16 cellular contexts compared by ENCODE assay signal in the genomic region with DNA sequence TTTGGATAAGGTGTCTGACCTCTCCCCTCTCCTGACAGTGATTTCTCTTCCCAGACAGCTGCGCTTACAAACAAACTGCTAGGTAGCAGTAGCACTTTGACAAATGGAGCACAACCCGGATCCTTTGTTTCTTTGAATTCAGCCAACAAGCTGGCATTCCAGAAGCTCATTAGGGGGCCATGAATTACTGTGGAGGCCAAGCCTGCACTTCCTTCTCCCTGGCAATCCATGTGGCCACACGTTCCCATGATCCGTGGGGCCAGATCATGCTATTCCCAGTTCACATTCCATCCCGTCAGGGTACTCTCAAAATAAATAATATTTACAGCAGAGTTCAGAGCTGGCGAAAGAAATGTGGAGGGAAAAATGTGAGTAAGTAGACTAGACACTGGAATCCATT.
DNase-seq lines count a peak whose midpoint lies in the region; ATAC-seq, FAIRE-seq and TF ChIP-seq lines count a peak whose summit lies in the region.
"Had no signal": no experiment of that assay in that cellular context is flagged by ENCODE, and none has a peak within 500 bp of the region (broad histone marks: within the 10 kb centered on the region; RNA-seq: fewer than 3 reads in every experiment).

No MANE protein-coding gene starts in this region.

- no TSS peak for BruUV-seq in endothelial cell of umbilical vein (replicated peaks; lab: Mats Ljungman, UMichigan)

- H3K9me1 ChIP-seq in endothelial cell of umbilical vein (replicated peaks; ENCODE audit: control insufficient read depth, extremely low read depth, insufficient read depth, low read length), result no peaks in the 10 kb centered on the region

- peaks cover 36% of the 10 kb centered on the region for H3K4me1 ChIP-seq in endothelial cell of umbilical vein (ENCODE audit: control insufficient read depth, extremely low read depth, insufficient read depth, low read length)
- peaks cover 26% of the 10 kb centered on the region for H3K4me1 ChIP-seq in mesodermal cell (ENCODE audit: control insufficient read depth, insufficient read depth, low read length, poor library complexity, severe bottlenecking)
- H3K4me1 ChIP-seq: parathyroid adenoma, Peyer's patch had no signal

- TF ChIP-seq CTCF in endothelial cell of umbilical vein (IDR thresholded peaks at IDR 0.05; ENCODE audit: extremely low read depth in 1 of 2, insufficient read depth in 1 of 2, low read depth in 1 of 2, low read length in 2 of 2), result no peak

- H3K9ac ChIP-seq in endothelial cell of umbilical vein (replicated peaks; ENCODE audit: extremely low read depth, insufficient read depth, low read length), result no peak overlapping the region
- H3K9ac ChIP-seq: parathyroid adenoma had no signal

- H3K36me3 Mint-ChIP-seq in activated naive CD8-positive, alpha-beta T cell treated with anti-CD3 and anti-CD28 coated beads, Interleukin-2, amount 50 U/mL, for 24 hours (ENCODE audit: low read depth), result no peaks in the 10 kb centered on the region

- TF ChIP-seq POLR2A in endothelial cell of umbilical vein (IDR thresholded peaks at IDR 0.05; ENCODE audit: low read depth, low read length), result no peak

- CTCF ChIA-PET in endothelial cell of umbilical vein (lab: Charles Lee), result interaction anchor here (3.0 kb wide), 1 partner anchor 18 kb away, joined by 11 read pairs; no protein-coding TSS in a partner anchor

- no peak overlapping the region for H3K4me3 Mint-ChIP-seq in activated naive CD8-positive, alpha-beta T cell treated with anti-CD3 and anti-CD28 coated beads, Interleukin-2, amount 50 U/mL, for 24 hours
- H3K4me3 Mint-ChIP-seq: activated naive CD4-positive, alpha-beta T cell treated with anti-CD3 and anti-CD28 coated beads for 36 hours had no signal

- H3K4me1 Mint-ChIP-seq in activated naive CD8-positive, alpha-beta T cell treated with anti-CD3 and anti-CD28 coated beads, Interleukin-2, amount 50 U/mL, for 24 hours, result peaks cover 4% of the 10 kb centered on the region

- intact Hi-C loops in endothelial cell of umbilical vein (cut with micrococcal nuclease), result loop anchor here (5.0 kb wide), 1 partner anchor 97 kb away; no protein-coding TSS in a partner anchor

- peaks cover 2 to 14% of the 10 kb centered on the region in 2 experiments for H3K36me3 ChIP-seq in endothelial cell of umbilical vein (ENCODE audit: control insufficient read depth in 2 of 2, extremely low read depth in 1 of 2, insufficient read depth in 2 of 2, low read length in 2 of 2)
- H3K36me3 ChIP-seq in mesodermal cell (ENCODE audit: control insufficient read depth, insufficient read depth, low read length), result peaks cover 31% of the 10 kb centered on the region
- H3K36me3 ChIP-seq: Peyer's patch had no signal

- dilution Hi-C loops in endothelial cell of umbilical vein (cut with MboI; ENCODE audit: extremely low pct_ligation_motif_present, low sequenced_read_pairs), result no loop called here

- H3K27ac ChIP-seq in endothelial cell of umbilical vein (ENCODE audit: insufficient read depth, low read depth, low read length), result no peak overlapping the region
- peak overlapping the region; percentile 91 for H3K27ac ChIP-seq in mesodermal cell (ENCODE audit: low read depth, low read length, severe bottlenecking)
- H3K27ac ChIP-seq: parathyroid adenoma, Peyer's patch had no signal

- no peak overlapping the region for H3K4me3 ChIP-seq in endothelial cell of umbilical vein (replicated peaks in 1 of 3; ENCODE audit: insufficient read depth in 1 of 3, low read depth in 1 of 3, low read length in 3 of 3)
- no peak overlapping the region for H3K4me3 ChIP-seq in mesodermal cell (ENCODE audit: extremely low read depth, insufficient read depth, low read length, poor library complexity, severe bottlenecking)
- H3K4me3 ChIP-seq: Peyer's patch had no signal

- no peaks in the 10 kb centered on the region for H4K20me1 ChIP-seq in endothelial cell of umbilical vein (replicated peaks; ENCODE audit: control insufficient read depth, extremely low read depth, insufficient read depth, low read length)

- H2AFZ ChIP-seq in endothelial cell of umbilical vein (ENCODE audit: low read depth, low read length), result no peak overlapping the region
- H2AFZ ChIP-seq: parathyroid adenoma had no signal

- H3K79me2 ChIP-seq in endothelial cell of umbilical vein (ENCODE audit: control insufficient read depth, insufficient read depth, low read length), result peaks cover 11% of the 10 kb centered on the region
- H3K79me2 ChIP-seq: parathyroid adenoma had no signal

- H3K27ac Mint-ChIP-seq in activated naive CD8-positive, alpha-beta T cell treated with anti-CD3 and anti-CD28 coated beads, Interleukin-2, amount 50 U/mL, for 24 hours, result no peak overlapping the region
- H3K27ac Mint-ChIP-seq: activated naive CD4-positive, alpha-beta T cell treated with anti-CD3 and anti-CD28 coated beads for 36 hours had no signal

- POLR2A ChIA-PET in endothelial cell of umbilical vein (lab: Charles Lee), result no interaction called here

- peak; percentile 90 for DNase-seq in DMS 273 (lab: John Stamatoyannopoulos, UW; ENCODE audit: unreplicated experiment)
- DNase-seq in NCI-H1694 treated with DMSO at 0.1 percent for 48 hours (lab: John Stamatoyannopoulos, UW), result peak; percentile 85
- no peak for DNase-seq in endothelial cell of umbilical vein (ENCODE audit: low read depth, low spot score)
- DNase-seq in activated naive CD8-positive, alpha-beta T cell treated with anti-CD3 and anti-CD28 coated beads, Interleukin-2, amount 50 U/mL, for 24 hours, result no peak
- no peak for DNase-seq in NCI-H748 treated with DMSO at 0.1 percent for 48 hours (lab: John Stamatoyannopoulos, UW)
- DNase-seq: activated CD8-positive, alpha-beta memory T cell treated with anti-CD3 and anti-CD28 coated beads, Interleukin-2, amount 50 U/mL, for 4 hours; activated naive CD4-positive, alpha-beta T cell treated with anti-CD3 and anti-CD28 coated beads for 36 hours; DMS153; GOT3; NCI-H1436 treated with DMSO at 0.1 percent for 48 hours; Peyer's patch; substantia nigra had no signal

- no peaks in the 10 kb centered on the region for H3K9me3 Mint-ChIP-seq in activated naive CD8-positive, alpha-beta T cell treated with anti-CD3 and anti-CD28 coated beads, Interleukin-2, amount 50 U/mL, for 24 hours
- H3K9me3 Mint-ChIP-seq: activated naive CD4-positive, alpha-beta T cell treated with anti-CD3 and anti-CD28 coated beads for 36 hours had no signal

- no peaks in the 10 kb centered on the region for H3K9me3 ChIP-seq in endothelial cell of umbilical vein (replicated peaks; ENCODE audit: control insufficient read depth, insufficient read depth, low read length)
- H3K9me3 ChIP-seq in mesodermal cell (ENCODE audit: control insufficient read depth, low read length), result no peaks in the 10 kb centered on the region
- H3K9me3 ChIP-seq: Peyer's patch had no signal

- no peaks in the 10 kb centered on the region for H3K27me3 Mint-ChIP-seq in activated naive CD8-positive, alpha-beta T cell treated with anti-CD3 and anti-CD28 coated beads, Interleukin-2, amount 50 U/mL, for 24 hours

- H3K4me2 ChIP-seq in endothelial cell of umbilical vein (ENCODE audit: insufficient read depth, low read length), result no peak overlapping the region

- no peaks in the 10 kb centered on the region for H3K27me3 ChIP-seq in endothelial cell of umbilical vein (ENCODE audit: control insufficient read depth in 2 of 2, insufficient read depth in 2 of 2, low read length in 2 of 2)
- H3K27me3 ChIP-seq: Peyer's patch had no signal

- no peak for ATAC-seq in GM19467 (IDR thresholded peaks at IDR 0.05; ENCODE audit: unreplicated experiment)
- no peak for ATAC-seq in HG02852 (IDR thresholded peaks at IDR 0.05; ENCODE audit: unreplicated experiment)
- no peak for ATAC-seq in activated naive CD8-positive, alpha-beta T cell treated with anti-CD3 and anti-CD28 coated beads, Interleukin-2, amount 50 U/mL, for 24 hours

- WGBS in mesodermal cell (ENCODE audit: insufficient coverage in 2 of 2), 2 experiments, result 20 to 28% methylated on average over 2 to 4 of the region's 6 CpGs

- FAIRE-seq in endothelial cell of umbilical vein (lab: Jason Lieb, UNC), result peak; percentile 28

TF ChIP-seq in endothelial cell of umbilical vein, 7 proteins besides CTCF, POLR2A, EP300 and RAD21:
- TF ChIP-seq EZH2 (IDR thresholded peaks at IDR 0.05; ENCODE audit: borderline replicate concordance, low read depth, low read length, severe bottlenecking) (no peak), GATA2 (IDR thresholded peaks at IDR 0.05; ENCODE audit: insufficient read depth, insufficient read length, low read depth, low read length) (no peak), POLR2AphosphoS5 (IDR thresholded peaks at IDR 0.05; ENCODE audit: insufficient read depth, low read depth, low read length) (no peak), MYC (IDR thresholded peaks at IDR 0.05; ENCODE audit: low read depth, low read length) (no peak)
- TF ChIP-seq, protein P1, sequence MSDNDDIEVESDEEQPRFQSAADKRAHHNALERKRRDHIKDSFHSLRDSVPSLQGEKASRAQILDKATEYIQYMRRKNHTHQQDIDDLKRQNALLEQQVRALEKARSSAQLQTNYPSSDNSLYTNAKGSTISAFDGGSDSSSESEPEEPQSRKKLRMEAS (IDR thresholded peaks at IDR 0.05; ENCODE audit: insufficient read depth, insufficient read length), result no peak
TF ChIP-seq in endothelial cell of umbilical vein: peak in this region for 0.

Comparison
In these comparisons a context has a peak if more than half of its experiments do, and no peak if none do; other contexts are left out.
1. DNase-seq: peak in DMS 273 (single experiment) and NCI-H1694 treated with DMSO at 0.1 percent for 48 hours (single experiment); none in endothelial cell of umbilical vein (single experiment), activated naive CD8-positive, alpha-beta T cell treated with anti-CD3 and anti-CD28 coated beads, Interleukin-2, amount 50 U/mL, for 24 hours (single experiment) and NCI-H748 treated with DMSO at 0.1 percent for 48 hours (single experiment).